34 cellular contexts compared by ENCODE assay signal in genomic region chr1:20399196-20399595, GRCh38.
"Had no signal": no experiment of that assay in that cellular context is flagged by ENCODE, and none has a peak within 500 bp of the region (broad histone marks: within the 10 kb centered on the region; RNA-seq: fewer than 3 reads in every experiment).

No MANE protein-coding gene starts in this region.

- H3K4me3 Mint-ChIP-seq: activated B cell treated with CpG ODN at 0.5 μM for 24 hours; activated CD4-positive, alpha-beta T cell treated with anti-CD3 and anti-CD28 coated beads, Interleukin-2, amount 10 ng/mL, durations not matched to agents 7 days and 5 days; activated CD8-positive, alpha-beta T cell treated with anti-CD3 and anti-CD28 coated beads for 36 hours; activated naive CD8-positive, alpha-beta T cell; activated T-cell treated with anti-CD3 and anti-CD28 coated beads, Interleukin-2, amount 50 U/mL, for 4 hours; activated T-helper 17 cell treated with anti-CD3 and anti-CD28 coated beads, Interleukin-2, amount 50 U/mL, for 72 hours; dendritic cell treated with granulocyte-macrophage colony-stimulating factor and Interleukin-4, amounts not matched to agents 40 ng/mL and 50 ng/mL, for 4 days; T-helper 17 cell; T-helper 2 cell treated with Interferon-gamma antibody and Interleukin-4, amounts not matched to agents 5 μg/mL and 100 μg/mL, for 36 hours had no signal

- H3K4me1 Mint-ChIP-seq: activated CD4-positive, alpha-beta T cell treated with anti-CD3 and anti-CD28 coated beads, Interleukin-2, amount 10 ng/mL, durations not matched to agents 7 days and 5 days; activated T-helper 17 cell treated with anti-CD3 and anti-CD28 coated beads, Interleukin-2, amount 50 U/mL, for 72 hours had no signal

- H3K4me3 ChIP-seq: colonic mucosa, dorsolateral prefrontal cortex, esophagus muscularis mucosa, gastrocnemius medialis, heart left ventricle had no signal

- FAIRE-seq: astrocyte had no signal

- H3K36me3 ChIP-seq: brain microvascular endothelial cell, colonic mucosa, esophagus muscularis mucosa, gastrocnemius medialis, heart left ventricle, WERI-Rb-1 had no signal

- H3K27ac Mint-ChIP-seq: activated B cell treated with CpG ODN at 0.5 μM for 24 hours; activated CD4-positive, alpha-beta T cell treated with anti-CD3 and anti-CD28 coated beads, Interleukin-2, amount 10 ng/mL, durations not matched to agents 7 days and 5 days; activated CD8-positive, alpha-beta T cell treated with anti-CD3 and anti-CD28 coated beads for 36 hours; activated naive CD8-positive, alpha-beta T cell; activated T-helper 17 cell treated with anti-CD3 and anti-CD28 coated beads, Interleukin-2, amount 50 U/mL, for 72 hours; dendritic cell treated with granulocyte-macrophage colony-stimulating factor and Interleukin-4, amounts not matched to agents 40 ng/mL and 50 ng/mL, for 4 days; T-helper 17 cell; T-helper 2 cell treated with Interferon-gamma antibody and Interleukin-4, amounts not matched to agents 5 μg/mL and 100 μg/mL, for 36 hours had no signal

- H3K4me1 ChIP-seq: colonic mucosa, esophagus muscularis mucosa, foreskin keratinocyte, gastrocnemius medialis, heart left ventricle had no signal

- H3K27ac ChIP-seq: brain microvascular endothelial cell, colonic mucosa, esophagus muscularis mucosa, foreskin keratinocyte, gastrocnemius medialis, heart left ventricle, WERI-Rb-1 had no signal

- H3K27me3 ChIP-seq: colonic mucosa had no signal

- H3K9me3 Mint-ChIP-seq: activated T-helper 17 cell treated with anti-CD3 and anti-CD28 coated beads, Interleukin-2, amount 50 U/mL, for 72 hours had no signal

- DNase-seq: activated B cell treated with CpG ODN at 0.5 μM for 24 hours; activated CD4-positive, alpha-beta T cell treated with anti-CD3 and anti-CD28 coated beads for 1 hour; activated CD4-positive, alpha-beta T cell treated with anti-CD3 and anti-CD28 coated beads for 4 hours; activated CD4-positive, alpha-beta T cell treated with anti-CD3 and anti-CD28 coated beads, Interleukin-2, amount 10 ng/mL, durations not matched to agents 7 days and 5 days; activated CD4-positive, alpha-beta T cell treated with anti-CD3 and anti-CD28 coated beads, Interleukin-2, amount 50 U/mL, for 4 hours; activated CD8-positive, alpha-beta memory T cell treated with anti-CD3 and anti-CD28 coated beads for 24 hours; activated CD8-positive, alpha-beta T cell treated with anti-CD3 and anti-CD28 coated beads for 36 hours; activated effector memory CD4-positive, alpha-beta T cell treated with Interleukin-2 at 50 U/mL for 16 hours; activated gamma-delta T cell treated with Interleukin-2 at 50 U/mL for 16 hours; activated naive CD4-positive, alpha-beta T cell treated with anti-CD3 and anti-CD28 coated beads, Interleukin-2, amount 50 U/mL, for 16 hours; activated naive CD4-positive, alpha-beta T cell treated with Interleukin-2 at 50 U/mL for 16 hours; activated T-cell treated with anti-CD3 and anti-CD28 coated beads, Interleukin-2, amount 50 U/mL, for 4 hours; amniotic stem cell; anterior cingulate cortex; brain microvascular endothelial cell; caudate nucleus; colonic mucosa; dorsolateral prefrontal cortex; effector memory CD4-positive, alpha-beta T cell; erythroblast; gastrocnemius medialis; glutamatergic neuron; heart left ventricle; T-helper 1 cell; T-helper 17 cell; T1000; WERI-Rb-1 had no signal

- ATAC-seq: activated CD8-positive, alpha-beta T cell treated with anti-CD3 and anti-CD28 coated beads for 36 hours; activated T-cell treated with anti-CD3 and anti-CD28 coated beads, Interleukin-2, amount 50 U/mL, for 4 hours; activated T-helper 17 cell treated with anti-CD3 and anti-CD28 coated beads, Interleukin-2, amount 50 U/mL, for 72 hours; foreskin keratinocyte; gastrocnemius medialis; heart left ventricle; T-helper 17 cell had no signal

- H3K9me3 ChIP-seq: colonic mucosa had no signal
